Comparison of ENCODE assay signal across 20 cellular contexts in genomic region chr22:19604711-19605268, GRCh38.
DNase-seq lines count a peak whose midpoint lies in the region; ATAC-seq and TF ChIP-seq lines count a peak whose summit lies in the region.
"Had no signal": no experiment of that assay in that cellular context is flagged by ENCODE, and none has a peak within 500 bp of the region (broad histone marks: within the 10 kb centered on the region; RNA-seq: fewer than 3 reads in every experiment).

No MANE protein-coding gene starts in this region.

- H3K4me2 ChIP-seq in mesenchymal stem cell (ENCODE audit: low read length, poor library complexity, severe bottlenecking) = no peak overlapping the region
- H3K4me2 ChIP-seq: neural progenitor cell had no signal

- intact Hi-C loops in heart right ventricle (cut with DNase I) = loop anchor here in 1 of 10 donors (5.0 kb wide), 1 partner anchor 92 kb away; no protein-coding TSS in a partner anchor
- intact Hi-C loops in left cardiac atrium (cut with DNase I) = no loop called here

- H3K23ac ChIP-seq in mesenchymal stem cell (ENCODE audit: low read length in 2 of 2) = no peak overlapping the region

- WGBS in heart right ventricle, 2 donors = 44 to 47% methylated on average over 9 of the region's 9 CpGs
- 53% methylated on average over 9 of the region's 9 CpGs for WGBS in mesenchymal stem cell

- H3K18ac ChIP-seq in mesenchymal stem cell (ENCODE audit: low read depth in 1 of 2, low read length in 2 of 2) = no peak overlapping the region

- no peak overlapping the region for H3K4ac ChIP-seq in mesenchymal stem cell (ENCODE audit: low read depth in 1 of 2, low read length in 2 of 2)

- peaks cover 0 to 27% (median 13%) of the 10 kb centered on the region in 9 donors for H3K4me1 ChIP-seq in heart right ventricle
- H3K4me1 ChIP-seq in mesenchymal stem cell (ENCODE audit: control insufficient read depth, insufficient read depth, low read depth, low read length) = no peaks in the 10 kb centered on the region
- H3K4me1 ChIP-seq: neural progenitor cell, transverse colon had no signal

- no peak overlapping the region for H3K9ac ChIP-seq in mesenchymal stem cell (ENCODE audit: low read length)
- H3K9ac ChIP-seq: neural progenitor cell had no signal

- H3K27ac ChIP-seq in heart right ventricle (peak overlapping the region in 2 of 10 donors; percentile 2 to 4), VCaP (peak overlapping the region; percentile 99), mesenchymal stem cell (ENCODE audit: low read length, poor library complexity, severe bottlenecking) (no peak overlapping the region)
- H3K27ac ChIP-seq: neural progenitor cell, SJCRH30, transverse colon had no signal

- H2BK12ac ChIP-seq in mesenchymal stem cell (ENCODE audit: low read length in 2 of 2) = no peak overlapping the region

- no peak overlapping the region for H4K91ac ChIP-seq in mesenchymal stem cell (ENCODE audit: low read length)

- no peak for TF ChIP-seq CTCF in heart right ventricle (IDR thresholded peaks at IDR 0.05)
- no peak for TF ChIP-seq CTCF in VCaP (conservative IDR thresholded peaks at IDR 0.05)

- H2BK5ac ChIP-seq in mesenchymal stem cell (ENCODE audit: low read depth, low read length, poor library complexity, severe bottlenecking) = no peak overlapping the region

- no peaks in the 10 kb centered on the region for H3K79me1 ChIP-seq in mesenchymal stem cell (replicated peaks; ENCODE audit: low read length, poor library complexity, severe bottlenecking)

- H4K8ac ChIP-seq in mesenchymal stem cell (ENCODE audit: low read length) = no peak overlapping the region

- no peak overlapping the region for H2AK5ac ChIP-seq in mesenchymal stem cell (ENCODE audit: low read length, severe bottlenecking)

- ATAC-seq in heart right ventricle (peak; percentile 31 to 78 (median 54)), left cardiac atrium (no peak), HG02623 (IDR thresholded peaks at IDR 0.05; ENCODE audit: unreplicated experiment) (no peak)
- ATAC-seq: activated CD4-positive, CD25-positive, alpha-beta regulatory T cell treated with anti-CD3 and anti-CD28 coated beads, Interleukin-2, amount 50 U/mL, for 24 hours; stimulated activated naive B cell treated with anti-CD40 and anti-IgM and Interleukin-4, amounts not matched to agents 10 μg/mL and 1 μg/mL and 100 μg/mL, for 72 hours had no signal

- no peak overlapping the region for H2BK120ac ChIP-seq in mesenchymal stem cell (ENCODE audit: low read depth, low read length)

- H3K9me3 ChIP-seq in heart right ventricle = no peaks in the 10 kb centered on the region
- H3K9me3 ChIP-seq in mesenchymal stem cell (ENCODE audit: control insufficient read depth, low read length) = no peaks in the 10 kb centered on the region
- H3K9me3 ChIP-seq: SJCRH30, transverse colon had no signal

- no peak overlapping the region for H2BK15ac ChIP-seq in mesenchymal stem cell (ENCODE audit: low read depth, poor library complexity, severe bottlenecking)

- DNase-seq in heart right ventricle = no peak
- DNase-seq in left cardiac atrium = no peak
- peak; percentile 1 for DNase-seq in mesenchymal stem cell
- DNase-seq in NCI-H446 treated with DMSO at 0.1 percent for 48 hours (lab: John Stamatoyannopoulos, UW) = no peak
- no peak for DNase-seq in D341Med (ENCODE audit: low spot score)
- DNase-seq in kidney tubule cell (ENCODE audit: low spot score) = no peak
- DNase-seq: CD8-positive, alpha-beta memory T cell; DMS79; head of caudate nucleus; midbrain; NCI-H524 treated with DMSO at 0.1 percent for 48 hours; retina; stimulated activated CD4-positive, alpha-beta T cell treated with anti-CD3 and anti-CD28 coated beads, Interleukin-15, amount 100 ng/mL, for 24 hours; stimulated activated naive B cell treated with anti-CD40 and anti-IgM and Interleukin-4, amounts not matched to agents 10 μg/mL and 1 μg/mL and 100 μg/mL, for 72 hours; transverse colon had no signal

- H3K36me3 ChIP-seq in heart right ventricle (no peaks in the 10 kb centered on the region), mesenchymal stem cell (ENCODE audit: control insufficient read depth in 1 of 2, insufficient read depth in 2 of 2, low read depth in 1 of 2, low read length in 2 of 2) (no peaks in the 10 kb centered on the region)
- H3K36me3 ChIP-seq: neural progenitor cell, SJCRH30, transverse colon had no signal

- peaks cover 4 to 25% (median 8%) of the 10 kb centered on the region in 7 donors for H3K27me3 ChIP-seq in heart right ventricle
- H3K27me3 ChIP-seq in mesenchymal stem cell (ENCODE audit: control insufficient read depth in 1 of 2, insufficient read depth in 1 of 2, low read length in 2 of 2) = peaks cover 22 to 63% of the 10 kb centered on the region in 2 experiments
- H3K27me3 ChIP-seq: neural progenitor cell had no signal

- no peak overlapping the region for H3K14ac ChIP-seq in mesenchymal stem cell (ENCODE audit: low read length in 2 of 2)

- H3K4me3 ChIP-seq in heart right ventricle (no peak overlapping the region), mesenchymal stem cell (ENCODE audit: insufficient read depth in 1 of 2, low read depth in 1 of 2, low read length in 2 of 2) (no peak overlapping the region)
- H3K4me3 ChIP-seq: neural progenitor cell, SJCRH30, transverse colon had no signal

- H2AFZ ChIP-seq in mesenchymal stem cell (ENCODE audit: low read depth, low read length) = no peak overlapping the region
- H2AFZ ChIP-seq: neural progenitor cell had no signal

Comparison
In these comparisons a context has a peak if more than half of its experiments do, and no peak if none do; other contexts are left out.
1. ATAC-seq: peak in heart right ventricle (8 of 8); none in left cardiac atrium (0 of 2) and HG02623 (single experiment).